ENCODE assay signal across 23 cellular contexts in genomic region chr15:44482088-44482487, GRCh38. TPM values are rescaled to one million over a fixed set of nuclear protein-coding genes. Genes with fewer than 3 reads are reported as not detected.
DNase-seq lines count a peak whose midpoint lies in the region; ATAC-seq and TF ChIP-seq lines count a peak whose summit lies in the region.
"Had no signal": no experiment of that assay in that cellular context is flagged by ENCODE, and none has a peak within 500 bp of the region (broad histone marks: within the 10 kb centered on the region; RNA-seq: fewer than 3 reads in every experiment).

No MANE protein-coding gene starts in this region.

- no peak for TF ChIP-seq CTCF in activated CD8-positive, alpha-beta T cell treated with anti-CD3 and anti-CD28 coated beads for 36 hours (IDR thresholded peaks at IDR 0.05)
- TF ChIP-seq CTCF in type B pancreatic cell (conservative IDR thresholded peaks at IDR 0.05) = no peak

- intact Hi-C loops in activated CD8-positive, alpha-beta T cell treated with anti-CD3 and anti-CD28 coated beads for 36 hours (cut with micrococcal nuclease) = loop anchor here (10.0 kb wide), 1 partner anchor 57 kb away; the partner anchor contains the start of gene CTDSPL2

- H3K4me3 Mint-ChIP-seq in activated CD8-positive, alpha-beta T cell treated with anti-CD3 and anti-CD28 coated beads for 36 hours = no peak overlapping the region
- no peak overlapping the region for H3K4me3 Mint-ChIP-seq in activated CD8-positive, alpha-beta T cell treated with anti-CD3 and anti-CD28 coated beads, Interleukin-2, amount 10 ng/mL, durations not matched to agents 7 days and 5 days
- no peak overlapping the region for H3K4me3 Mint-ChIP-seq in T-cell
- H3K4me3 Mint-ChIP-seq in type B pancreatic cell = no peak overlapping the region
- H3K4me3 Mint-ChIP-seq: activated T-cell treated with anti-CD3 and anti-CD28 coated beads, Interleukin-2, amount 50 U/mL, for 4 hours; brain; stimulated activated memory B cell treated with anti-CD40 and anti-IgM and Interleukin-4, amounts not matched to agents 10 μg/mL and 1 μg/mL and 100 μg/mL, for 72 hours; T-helper 1 cell treated with Interleukin-12 subunit alpha and Interleukin-12 subunit beta and Interleukin-4 antibody, amounts not matched to agents 30 μg/mL and 1 μg/mL, for 36 hours had no signal

- no peak for DNase-seq in activated CD8-positive, alpha-beta T cell treated with anti-CD3 and anti-CD28 coated beads for 36 hours
- no peak for DNase-seq in activated CD8-positive, alpha-beta T cell treated with anti-CD3 and anti-CD28 coated beads, Interleukin-2, amount 10 ng/mL, durations not matched to agents 7 days and 5 days
- DNase-seq in T-cell (no peak), glomerular visceral epithelial cell (ENCODE audit: extremely low spot score) (peak; percentile 28), type B pancreatic cell (ENCODE audit: extremely low spot score, unreplicated experiment) (no peak), DMS 273 treated with DMSO at 0.1 percent for 48 hours (lab: John Stamatoyannopoulos, UW) (no peak), 8988T (no peak), NCI-H128 (lab: John Stamatoyannopoulos, UW; ENCODE audit: unreplicated experiment) (no peak)
- DNase-seq: activated CD4-positive, alpha-beta T cell treated with anti-CD3 and anti-CD28 coated beads for 4 hours; activated naive CD4-positive, alpha-beta T cell; activated T-cell treated with anti-CD3 and anti-CD28 coated beads, Interleukin-2, amount 50 U/mL, for 4 hours; adrenal gland; H7; head of caudate nucleus; left cardiac atrium; NCI-H1436; NCI-H2081 treated with DMSO at 0.1 percent for 48 hours; NCI-H774; RPMI8226; stimulated activated CD4-positive, alpha-beta T cell treated with anti-CD3 and anti-CD28 coated beads, Interleukin-4, amount 100 ng/mL, for 4 hours had no signal

- peaks cover 22% of the 10 kb centered on the region for H3K4me1 Mint-ChIP-seq in activated CD8-positive, alpha-beta T cell treated with anti-CD3 and anti-CD28 coated beads for 36 hours (ENCODE audit: low read depth)
- peaks cover 3% of the 10 kb centered on the region for H3K4me1 Mint-ChIP-seq in activated CD8-positive, alpha-beta T cell treated with anti-CD3 and anti-CD28 coated beads, Interleukin-2, amount 10 ng/mL, durations not matched to agents 7 days and 5 days (ENCODE audit: low read depth)
- H3K4me1 Mint-ChIP-seq in T-cell (peaks cover 27 to 34% (median 32%) of the 10 kb centered on the region in 3 donors), type B pancreatic cell (ENCODE audit: unreplicated experiment) (no peaks in the 10 kb centered on the region)

- H3K36me3 Mint-ChIP-seq in activated CD8-positive, alpha-beta T cell treated with anti-CD3 and anti-CD28 coated beads for 36 hours (ENCODE audit: low read depth) = peaks cover 13% of the 10 kb centered on the region
- peaks cover 6% of the 10 kb centered on the region for H3K36me3 Mint-ChIP-seq in activated CD8-positive, alpha-beta T cell treated with anti-CD3 and anti-CD28 coated beads, Interleukin-2, amount 10 ng/mL, durations not matched to agents 7 days and 5 days (ENCODE audit: low read depth)
- H3K36me3 Mint-ChIP-seq in T-cell (peaks cover 13% of the 10 kb centered on the region), type B pancreatic cell (peaks cover under 1% of the 10 kb centered on the region)

- no peaks in the 10 kb centered on the region for H3K27me3 Mint-ChIP-seq in activated CD8-positive, alpha-beta T cell treated with anti-CD3 and anti-CD28 coated beads for 36 hours
- H3K27me3 Mint-ChIP-seq in activated CD8-positive, alpha-beta T cell treated with anti-CD3 and anti-CD28 coated beads, Interleukin-2, amount 10 ng/mL, durations not matched to agents 7 days and 5 days (ENCODE audit: low read depth) = no peaks in the 10 kb centered on the region
- no peaks in the 10 kb centered on the region for H3K27me3 Mint-ChIP-seq in T-cell
- no peaks in the 10 kb centered on the region for H3K27me3 Mint-ChIP-seq in type B pancreatic cell
- H3K27me3 Mint-ChIP-seq: brain; stimulated activated memory B cell treated with anti-CD40 and anti-IgM and Interleukin-4, amounts not matched to agents 10 μg/mL and 1 μg/mL and 100 μg/mL, for 72 hours had no signal

- ATAC-seq in activated CD8-positive, alpha-beta T cell treated with anti-CD3 and anti-CD28 coated beads for 36 hours = no peak
- ATAC-seq in activated CD8-positive, alpha-beta T cell treated with anti-CD3 and anti-CD28 coated beads, Interleukin-2, amount 10 ng/mL, durations not matched to agents 7 days and 5 days = no peak
- no peak for ATAC-seq in T-cell (replicated peaks in 1 of 4)
- ATAC-seq: activated T-cell treated with anti-CD3 and anti-CD28 coated beads, Interleukin-2, amount 50 U/mL, for 4 hours; left cardiac atrium; stimulated activated memory B cell treated with anti-CD40 and anti-IgM and Interleukin-4, amounts not matched to agents 10 μg/mL and 1 μg/mL and 100 μg/mL, for 72 hours had no signal

- CTCF ChIA-PET in activated CD8-positive, alpha-beta T cell treated with anti-CD3 and anti-CD28 coated beads for 36 hours (lab: Charles Lee) = interaction anchor here (1.7 kb wide), 1 partner anchor 19 kb away, joined by 5 read pairs; no protein-coding TSS in a partner anchor
- CTCF ChIA-PET in activated CD8-positive, alpha-beta T cell treated with anti-CD3 and anti-CD28 coated beads, Interleukin-2, amount 10 ng/mL, durations not matched to agents 7 days and 5 days (lab: Charles Lee) = interaction anchor here (0.9 to 2.8 kb wide), 4 partner anchors 9 to 54 kb away, joined by 3 to 8 read pairs (median 3); partner anchors contain the start of gene CTDSPL2
- CTCF ChIA-PET in T-cell (lab: Charles Lee) = interaction anchor here in 1 of 2 donors (0.6 to 1.2 kb wide), 3 partner anchors 15 to 64 kb away, joined by 3 to 5 read pairs (median 4); no protein-coding TSS in a partner anchor

- POLR2A ChIA-PET in activated CD8-positive, alpha-beta T cell treated with anti-CD3 and anti-CD28 coated beads for 36 hours (lab: Charles Lee) = interaction anchor here (1.1 to 1.7 kb wide), 2 partner anchors 11 to 41 kb away, joined by 3 to 7 read pairs; no protein-coding TSS in a partner anchor
- POLR2A ChIA-PET in activated CD8-positive, alpha-beta T cell treated with anti-CD3 and anti-CD28 coated beads, Interleukin-2, amount 10 ng/mL, durations not matched to agents 7 days and 5 days (lab: Charles Lee) = no interaction called here
- POLR2A ChIA-PET in T-cell (lab: Charles Lee) = interaction anchor here in 1 of 2 donors (0.6 to 0.8 kb wide), 2 partner anchors 55 to 614 kb away, joined by 3 to 6 read pairs; partner anchors contain the start of gene CTDSPL2

- no peaks in the 10 kb centered on the region for H3K9me3 Mint-ChIP-seq in activated CD8-positive, alpha-beta T cell treated with anti-CD3 and anti-CD28 coated beads for 36 hours
- no peaks in the 10 kb centered on the region for H3K9me3 Mint-ChIP-seq in activated CD8-positive, alpha-beta T cell treated with anti-CD3 and anti-CD28 coated beads, Interleukin-2, amount 10 ng/mL, durations not matched to agents 7 days and 5 days (ENCODE audit: insufficient read depth)
- H3K9me3 Mint-ChIP-seq in T-cell (no peaks in the 10 kb centered on the region), type B pancreatic cell (no peaks in the 10 kb centered on the region)
- H3K9me3 Mint-ChIP-seq: activated T-cell treated with anti-CD3 and anti-CD28 coated beads, Interleukin-2, amount 50 U/mL, for 4 hours; brain; stimulated activated memory B cell treated with anti-CD40 and anti-IgM and Interleukin-4, amounts not matched to agents 10 μg/mL and 1 μg/mL and 100 μg/mL, for 72 hours; T-helper 1 cell treated with Interleukin-12 subunit alpha and Interleukin-12 subunit beta and Interleukin-4 antibody, amounts not matched to agents 30 μg/mL and 1 μg/mL, for 36 hours had no signal

- H3K27ac Mint-ChIP-seq in activated CD8-positive, alpha-beta T cell treated with anti-CD3 and anti-CD28 coated beads for 36 hours = peak overlapping the region; percentile 3
- H3K27ac Mint-ChIP-seq in activated CD8-positive, alpha-beta T cell treated with anti-CD3 and anti-CD28 coated beads, Interleukin-2, amount 10 ng/mL, durations not matched to agents 7 days and 5 days = no peak overlapping the region
- peak overlapping the region; percentile 37 for H3K27ac Mint-ChIP-seq in T-cell
- peak overlapping the region; percentile 1 for H3K27ac Mint-ChIP-seq in type B pancreatic cell
- H3K27ac Mint-ChIP-seq: stimulated activated memory B cell treated with anti-CD40 and anti-IgM and Interleukin-4, amounts not matched to agents 10 μg/mL and 1 μg/mL and 100 μg/mL, for 72 hours; T-helper 1 cell treated with Interleukin-12 subunit alpha and Interleukin-12 subunit beta and Interleukin-4 antibody, amounts not matched to agents 30 μg/mL and 1 μg/mL, for 36 hours had no signal

RNA-seq across cellular contexts. Expression of gene CTDSPL2, which starts 54.7 kb away (rescaled TPM):
- total RNA-seq in activated CD8-positive, alpha-beta T cell treated with anti-CD3 and anti-CD28 coated beads for 36 hours = 10 to 100 TPM; 74.3 to 75.1 TPM
- 10 to 100 TPM; 76.6 to 79.0 TPM for total RNA-seq in activated CD8-positive, alpha-beta T cell treated with anti-CD3 and anti-CD28 coated beads, Interleukin-2, amount 10 ng/mL, durations not matched to agents 7 days and 5 days
- total RNA-seq in T-cell (10 to 100 TPM; 59.7 to 76.7 (median 71.0) TPM), type B pancreatic cell (ENCODE audit: low replicate concordance) (46.1 and 57.9 TPM in 2 replicates)

RNA-seq across cellular contexts. Expression of gene EIF3J, which starts 54.9 kb away (rescaled TPM):
- total RNA-seq in activated CD8-positive, alpha-beta T cell treated with anti-CD3 and anti-CD28 coated beads for 36 hours = 100 to 1,000 TPM; 109 to 112 TPM
- 100 to 1,000 TPM in 1 of 2 experiments, 10 to 100 TPM in 1; 91.6 to 100 TPM for total RNA-seq in activated CD8-positive, alpha-beta T cell treated with anti-CD3 and anti-CD28 coated beads, Interleukin-2, amount 10 ng/mL, durations not matched to agents 7 days and 5 days
- total RNA-seq in T-cell (10 to 100 TPM; 58.2 to 68.3 (median 64.4) TPM), type B pancreatic cell (ENCODE audit: low replicate concordance) (60.9 and 91.1 TPM in 2 replicates)
